In the genomic region with DNA sequence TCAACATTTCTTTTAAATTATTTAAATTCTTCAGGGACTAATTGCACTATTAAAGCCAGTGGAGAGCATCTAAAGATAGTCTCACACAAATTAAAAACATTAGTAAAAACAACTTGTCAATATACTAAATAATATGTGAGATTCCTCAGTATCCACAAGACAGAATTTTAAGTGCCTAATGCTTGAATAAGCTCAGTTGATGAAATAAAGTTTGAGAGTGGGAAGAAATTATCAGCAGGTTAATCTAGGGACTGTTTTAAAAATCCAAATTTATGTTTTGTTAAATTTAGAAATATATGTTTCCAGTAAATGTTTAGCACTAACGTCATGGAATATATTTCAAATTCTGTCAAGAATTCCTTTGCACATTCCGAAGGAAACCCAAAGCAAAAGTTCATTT, we compare ENCODE assay signal across 33 cellular contexts.
"Had no signal": no experiment of that assay in that cellular context is flagged by ENCODE, and none has a peak within 500 bp of the region (broad histone marks: within the 10 kb centered on the region; RNA-seq: fewer than 3 reads in every experiment).

No MANE protein-coding gene starts in this region.

- H3K27ac Mint-ChIP-seq: activated B cell treated with CpG ODN at 0.5 μM for 24 hours; activated CD8-positive, alpha-beta T cell treated with anti-CD3 and anti-CD28 coated beads for 36 hours; activated naive CD4-positive, alpha-beta T cell treated with anti-CD3 and anti-CD28 coated beads for 36 hours; activated naive CD4-positive, alpha-beta T cell treated with anti-CD3 and anti-CD28 coated beads, Interleukin-2, amount 50 U/mL, for 24 hours; activated naive CD8-positive, alpha-beta T cell treated with anti-CD3 and anti-CD28 coated beads for 36 hours; activated naive CD8-positive, alpha-beta T cell treated with anti-CD3 and anti-CD28 coated beads, Interleukin-2, amount 50 U/mL, for 24 hours; activated T-helper 1 cell treated with anti-CD3 and anti-CD28 coated beads, Interleukin-12 subunit alpha, Interleukin-12 subunit beta, Interleukin-2, Interleukin-4 antibody, amounts not matched to agents 30 ng/mL and 10 ng/mL and 1 ng/mL, durations not matched to agents 14 hours and 24 hours and 36 hours; activated T-helper 2 cell treated with anti-CD3 and anti-CD28 coated beads, Interferon-gamma antibody, Interleukin-2, Interleukin-4, amounts not matched to agents 10 μg/mL and 5 μg/mL and 100 μg/mL, durations not matched to agents 14 hours and 24 hours and 36 hours; endodermal cell; T-helper 17 cell; T-helper 2 cell treated with Interferon-gamma antibody and Interleukin-4, amounts not matched to agents 5 μg/mL and 100 μg/mL, for 36 hours had no signal

- H3K36me3 ChIP-seq: adrenal gland, colonic mucosa, esophagus muscularis mucosa, gastrocnemius medialis, heart left ventricle, WERI-Rb-1 had no signal

- DNase-seq: activated B cell treated with CpG ODN at 0.5 μM for 24 hours; activated CD4-positive, alpha-beta T cell treated with anti-CD3 and anti-CD28 coated beads for 48 hours; activated CD4-positive, alpha-beta T cell treated with anti-CD3 and anti-CD28 coated beads, Interleukin-2, amount 50 U/mL, for 1 hour; activated CD4-positive, alpha-beta T cell treated with anti-CD3 and anti-CD28 coated beads, Interleukin-2, amount 50 U/mL, for 48 hours; activated CD8-positive, alpha-beta memory T cell treated with anti-CD3 and anti-CD28 coated beads for 24 hours; activated CD8-positive, alpha-beta T cell treated with anti-CD3 and anti-CD28 coated beads for 36 hours; activated effector memory CD4-positive, alpha-beta T cell treated with anti-CD3 and anti-CD28 coated beads, Interleukin-2, amount 50 U/mL, for 16 hours; activated naive CD4-positive, alpha-beta T cell treated with anti-CD3 and anti-CD28 coated beads for 36 hours; activated naive CD8-positive, alpha-beta T cell treated with anti-CD3 and anti-CD28 coated beads for 36 hours; activated naive CD8-positive, alpha-beta T cell treated with anti-CD3 and anti-CD28 coated beads, Interleukin-2, amount 50 U/mL, for 24 hours; activated T-cell treated with anti-CD3 and anti-CD28 coated beads, Interleukin-2, amount 50 U/mL, for 4 hours; adrenal gland; amygdala; aorta; body of pancreas; caudate nucleus; colonic mucosa; effector memory CD4-positive, alpha-beta T cell; endodermal cell; foreskin keratinocyte; gastrocnemius medialis; glutamatergic neuron; heart left ventricle; T-helper 1 cell; T-helper 17 cell; T1000; WERI-Rb-1 had no signal

- H3K36me3 Mint-ChIP-seq: activated naive CD4-positive, alpha-beta T cell treated with anti-CD3 and anti-CD28 coated beads, Interleukin-2, amount 50 U/mL, for 24 hours; activated naive CD8-positive, alpha-beta T cell treated with anti-CD3 and anti-CD28 coated beads for 36 hours had no signal

- H3K4me1 ChIP-seq: adrenal gland, body of pancreas, colonic mucosa, esophagus muscularis mucosa, foreskin keratinocyte, gastrocnemius medialis had no signal

- H3K27me3 Mint-ChIP-seq: activated B cell treated with CpG ODN at 0.5 μM for 24 hours; activated CD8-positive, alpha-beta T cell treated with anti-CD3 and anti-CD28 coated beads for 36 hours; activated naive CD4-positive, alpha-beta T cell treated with anti-CD3 and anti-CD28 coated beads, Interleukin-2, amount 50 U/mL, for 24 hours; activated naive CD8-positive, alpha-beta T cell treated with anti-CD3 and anti-CD28 coated beads for 36 hours; T-helper 17 cell had no signal

- H3K4me3 Mint-ChIP-seq: activated B cell treated with CpG ODN at 0.5 μM for 24 hours; activated CD8-positive, alpha-beta T cell treated with anti-CD3 and anti-CD28 coated beads for 36 hours; activated naive CD4-positive, alpha-beta T cell treated with anti-CD3 and anti-CD28 coated beads for 36 hours; activated naive CD4-positive, alpha-beta T cell treated with anti-CD3 and anti-CD28 coated beads, Interleukin-2, amount 50 U/mL, for 24 hours; activated naive CD8-positive, alpha-beta T cell treated with anti-CD3 and anti-CD28 coated beads for 36 hours; activated naive CD8-positive, alpha-beta T cell treated with anti-CD3 and anti-CD28 coated beads, Interleukin-2, amount 50 U/mL, for 24 hours; activated T-cell treated with anti-CD3 and anti-CD28 coated beads, Interleukin-2, amount 50 U/mL, for 4 hours; activated T-helper 1 cell treated with anti-CD3 and anti-CD28 coated beads, Interleukin-12 subunit alpha, Interleukin-12 subunit beta, Interleukin-2, Interleukin-4 antibody, amounts not matched to agents 30 ng/mL and 10 ng/mL and 1 ng/mL, durations not matched to agents 14 hours and 24 hours and 36 hours; endodermal cell; T-helper 17 cell; T-helper 2 cell treated with Interferon-gamma antibody and Interleukin-4, amounts not matched to agents 5 μg/mL and 100 μg/mL, for 36 hours had no signal

- ATAC-seq: activated CD4-positive, CD25-positive, alpha-beta regulatory T cell treated with anti-CD3 and anti-CD28 coated beads, Interleukin-2, amount 50 U/mL, for 24 hours; activated CD8-positive, alpha-beta T cell treated with anti-CD3 and anti-CD28 coated beads for 36 hours; activated naive CD8-positive, alpha-beta T cell treated with anti-CD3 and anti-CD28 coated beads, Interleukin-2, amount 50 U/mL, for 24 hours; activated T-cell treated with anti-CD3 and anti-CD28 coated beads, Interleukin-2, amount 50 U/mL, for 4 hours; body of pancreas; foreskin keratinocyte; gastrocnemius medialis; heart left ventricle; T-helper 17 cell had no signal

- H3K9me3 Mint-ChIP-seq: activated B cell treated with CpG ODN at 0.5 μM for 24 hours; activated CD8-positive, alpha-beta T cell treated with anti-CD3 and anti-CD28 coated beads for 36 hours; activated naive CD4-positive, alpha-beta T cell treated with anti-CD3 and anti-CD28 coated beads for 36 hours; activated naive CD4-positive, alpha-beta T cell treated with anti-CD3 and anti-CD28 coated beads, Interleukin-2, amount 50 U/mL, for 24 hours; activated naive CD8-positive, alpha-beta T cell treated with anti-CD3 and anti-CD28 coated beads for 36 hours; activated naive CD8-positive, alpha-beta T cell treated with anti-CD3 and anti-CD28 coated beads, Interleukin-2, amount 50 U/mL, for 24 hours; activated T-cell treated with anti-CD3 and anti-CD28 coated beads, Interleukin-2, amount 50 U/mL, for 4 hours; activated T-helper 1 cell treated with anti-CD3 and anti-CD28 coated beads, Interleukin-12 subunit alpha, Interleukin-12 subunit beta, Interleukin-2, Interleukin-4 antibody, amounts not matched to agents 30 ng/mL and 10 ng/mL and 1 ng/mL, durations not matched to agents 14 hours and 24 hours and 36 hours; activated T-helper 2 cell treated with anti-CD3 and anti-CD28 coated beads, Interferon-gamma antibody, Interleukin-2, Interleukin-4, amounts not matched to agents 10 μg/mL and 5 μg/mL and 100 μg/mL, durations not matched to agents 14 hours and 24 hours and 36 hours; endodermal cell; T-helper 2 cell treated with Interferon-gamma antibody and Interleukin-4, amounts not matched to agents 5 μg/mL and 100 μg/mL, for 36 hours had no signal

- H3K27ac ChIP-seq: adrenal gland, body of pancreas, colonic mucosa, esophagus muscularis mucosa, foreskin keratinocyte, gastrocnemius medialis, heart left ventricle, WERI-Rb-1 had no signal

- H3K4me1 Mint-ChIP-seq: activated B cell treated with CpG ODN at 0.5 μM for 24 hours; activated naive CD4-positive, alpha-beta T cell treated with anti-CD3 and anti-CD28 coated beads, Interleukin-2, amount 50 U/mL, for 24 hours; activated naive CD8-positive, alpha-beta T cell treated with anti-CD3 and anti-CD28 coated beads for 36 hours; activated naive CD8-positive, alpha-beta T cell treated with anti-CD3 and anti-CD28 coated beads, Interleukin-2, amount 50 U/mL, for 24 hours; endodermal cell; T-helper 17 cell had no signal

- H3K27me3 ChIP-seq: adrenal gland, body of pancreas, colonic mucosa, esophagus muscularis mucosa, gastrocnemius medialis, heart left ventricle had no signal

- H3K9me3 ChIP-seq: adrenal gland, body of pancreas, colonic mucosa, esophagus muscularis mucosa, gastrocnemius medialis, heart left ventricle had no signal

- H3K4me3 ChIP-seq: adrenal gland, body of pancreas, colonic mucosa, esophagus muscularis mucosa, gastrocnemius medialis, heart left ventricle had no signal
